20 cellular contexts compared by ENCODE assay signal in genomic region chr7:78323118-78323517, GRCh38.
"Had no signal": no experiment of that assay in that cellular context is flagged by ENCODE, and none has a peak within 500 bp of the region (broad histone marks: within the 10 kb centered on the region; RNA-seq: fewer than 3 reads in every experiment).

No MANE protein-coding gene starts in this region.

- H3K79me2 ChIP-seq: hepatocyte had no signal

- H3K4me3 ChIP-seq: coronary artery, hepatocyte, lung, ovary, right atrium auricular region, tibial artery, upper lobe of right lung, vagina had no signal

- DNase-seq: effector CD4-positive, alpha-beta T cell; foreskin melanocyte; head of caudate nucleus; left colon; left ventricle myocardium superior; mesenchymal stem cell; naive thymus-derived CD8-positive, alpha-beta T cell; ovary; stimulated activated CD4-positive, alpha-beta T cell treated with anti-CD3 and anti-CD28 coated beads, Interleukin-4, amount 100 ng/mL, for 1 hour; stimulated activated CD8-positive, alpha-beta memory T cell treated with anti-CD3 and anti-CD28 coated beads, Interleukin-4, amount 100 ng/mL, for 48 hours; stimulated activated naive CD8-positive, alpha-beta T cell treated with anti-CD3 and anti-CD28 coated beads, Interleukin-15, Interleukin-2, amounts not matched to agents 100 U/mL and 50 U/mL, for 24 hours; tibial artery; upper lobe of right lung had no signal

- H3K36me3 ChIP-seq: neutrophil, ovary, right atrium auricular region, tibial artery, upper lobe of right lung, vagina had no signal

- ATAC-seq: left colon; left ventricle myocardium superior; naive thymus-derived CD8-positive, alpha-beta T cell; stimulated activated effector memory CD8-positive, alpha-beta T cell treated with anti-CD3 and anti-CD28 coated beads, Interleukin-12 subunit alpha, Interleukin-12 subunit beta, amount 100 ng/mL, for 72 hours; stimulated activated naive CD8-positive, alpha-beta T cell treated with anti-CD3 and anti-CD28 coated beads, Interleukin-15, Interleukin-2, amounts not matched to agents 100 U/mL and 50 U/mL, for 24 hours; upper lobe of right lung had no signal

- H3K9me3 ChIP-seq: neutrophil, ovary, right atrium auricular region, tibial artery, upper lobe of right lung, vagina had no signal

- H3K4me2 ChIP-seq: hepatocyte had no signal

- H3K27me3 ChIP-seq: hepatocyte, neutrophil, ovary, right atrium auricular region, tibial artery, upper lobe of right lung, vagina had no signal

- H3K4me1 ChIP-seq: upper lobe of right lung, vagina had no signal

- H3K27ac ChIP-seq: coronary artery, hepatocyte, neutrophil, ovary, right atrium auricular region, tibial artery, upper lobe of right lung, vagina had no signal

- H2AFZ ChIP-seq: hepatocyte had no signal
